8 cellular contexts compared by ENCODE assay signal in the genomic region with DNA sequence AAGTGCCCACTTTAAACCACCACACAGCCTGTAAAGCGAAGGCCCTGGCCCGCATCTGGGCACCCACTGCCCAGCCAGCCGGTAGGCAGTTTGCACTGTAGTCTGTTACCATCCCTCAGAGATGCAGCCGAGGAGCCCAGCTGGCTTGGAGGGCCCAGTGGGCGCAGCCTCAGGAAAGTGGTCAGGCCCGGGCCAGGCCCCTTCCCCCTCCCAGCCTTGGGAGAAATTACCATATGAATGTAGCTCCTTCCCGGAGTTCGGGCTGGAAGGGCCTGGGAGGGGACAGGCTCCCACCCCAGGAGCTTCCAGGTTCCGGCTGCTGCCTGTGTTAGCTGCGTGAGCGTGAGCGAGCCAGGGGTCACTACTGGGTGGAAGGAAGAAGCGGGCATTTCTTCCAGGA.
A peak's percentile ranks its signal among the peaks of the same experiment; 100 is the strongest.
DNase-seq lines count a peak whose midpoint lies in the region; ATAC-seq and TF ChIP-seq lines count a peak whose summit lies in the region.

No MANE protein-coding gene starts in this region.

- peaks cover 72% of the 10 kb centered on the region for H3K4me1 Mint-ChIP-seq in T-helper 17 cell

- no peaks in the 10 kb centered on the region; the same call in 1 of the 2 replicates for H3K36me3 ChIP-seq in ES-I3 (ENCODE audit: insufficient read depth, low read length)
- H3K36me3 ChIP-seq in heart right ventricle = peaks cover 0 to 6% (median 0%) of the 10 kb centered on the region in 9 donors
- H3K36me3 ChIP-seq in parathyroid adenoma (ENCODE audit: control insufficient read depth, insufficient read depth, low read length) = no peaks in the 10 kb centered on the region

- H3K4me1 ChIP-seq in ES-I3 (ENCODE audit: insufficient read depth, low read length) = peaks cover 34% of the 10 kb centered on the region
- peaks cover 27 to 94% (median 86%) of the 10 kb centered on the region in 9 donors for H3K4me1 ChIP-seq in heart right ventricle
- H3K4me1 ChIP-seq in parathyroid adenoma = no peaks in the 10 kb centered on the region

- intact Hi-C loops in heart right ventricle (cut with DNase I) = no loop called here

- DNase-seq in T-helper 17 cell (no peak), heart right ventricle (no peak), hippocampal formation (lab: John Stamatoyannopoulos, UW) (no peak), A172 (ENCODE audit: low spot score) (no peak), NCI-H345 (lab: John Stamatoyannopoulos, UW) (no peak), HK-2 (ENCODE audit: unreplicated experiment) (no peak)

- H3K9ac ChIP-seq in ES-I3 (ENCODE audit: low read depth, low read length) = peak overlapping the region; percentile 64
- H3K9ac ChIP-seq in parathyroid adenoma = no peak overlapping the region

- H3K36me3 Mint-ChIP-seq in T-helper 17 cell (ENCODE audit: low read depth) = peaks cover 22% of the 10 kb centered on the region

- peak overlapping the region; percentile 25 to 93 (median 70) for H3K27ac ChIP-seq in heart right ventricle
- H3K27ac ChIP-seq in parathyroid adenoma = peak overlapping the region; percentile 44

- H3K79me2 ChIP-seq in parathyroid adenoma = peaks cover 74% of the 10 kb centered on the region

- H3K4me2 ChIP-seq in parathyroid adenoma (ENCODE audit: low read length) = no peak overlapping the region

- ATAC-seq in T-helper 17 cell (peak; percentile 1), heart right ventricle (peak in 6 of 8 donors; percentile 6 to 28 (median 16))

- 57 to 64% methylated on average over 13 of the region's 13 CpGs for WGBS in heart right ventricle, 2 donors

- H3K9me3 ChIP-seq in ES-I3 (ENCODE audit: control insufficient read depth, insufficient read depth, low read length) (no peaks in the 10 kb centered on the region), T-helper 17 cell (ENCODE audit: control insufficient read depth, low read length, poor library complexity, severe bottlenecking) (no peaks in the 10 kb centered on the region), heart right ventricle (no peaks in the 10 kb centered on the region), parathyroid adenoma (ENCODE audit: control insufficient read depth, low read length) (no peaks in the 10 kb centered on the region)

- no peaks in the 10 kb centered on the region for H3K27me3 ChIP-seq in heart right ventricle
- H3K27me3 ChIP-seq in parathyroid adenoma (ENCODE audit: control insufficient read depth, insufficient read depth, low read length) = no peaks in the 10 kb centered on the region

- no peak overlapping the region for H3K4me3 ChIP-seq in heart right ventricle
- H3K4me3 ChIP-seq in parathyroid adenoma (ENCODE audit: low read depth, low read length) = no peak overlapping the region

- peak overlapping the region; percentile 92 for H3K27ac Mint-ChIP-seq in T-helper 17 cell

- no peaks in the 10 kb centered on the region for H3K27me3 Mint-ChIP-seq in T-helper 17 cell

- H2AFZ ChIP-seq in parathyroid adenoma = no peak overlapping the region

- TF ChIP-seq CTCF in heart right ventricle (IDR thresholded peaks at IDR 0.05) (no peak), parathyroid adenoma (IDR thresholded peaks at IDR 0.05) (no peak)

- peak overlapping the region; percentile 84 for H3K4me3 Mint-ChIP-seq in T-helper 17 cell
